In the genomic region with DNA sequence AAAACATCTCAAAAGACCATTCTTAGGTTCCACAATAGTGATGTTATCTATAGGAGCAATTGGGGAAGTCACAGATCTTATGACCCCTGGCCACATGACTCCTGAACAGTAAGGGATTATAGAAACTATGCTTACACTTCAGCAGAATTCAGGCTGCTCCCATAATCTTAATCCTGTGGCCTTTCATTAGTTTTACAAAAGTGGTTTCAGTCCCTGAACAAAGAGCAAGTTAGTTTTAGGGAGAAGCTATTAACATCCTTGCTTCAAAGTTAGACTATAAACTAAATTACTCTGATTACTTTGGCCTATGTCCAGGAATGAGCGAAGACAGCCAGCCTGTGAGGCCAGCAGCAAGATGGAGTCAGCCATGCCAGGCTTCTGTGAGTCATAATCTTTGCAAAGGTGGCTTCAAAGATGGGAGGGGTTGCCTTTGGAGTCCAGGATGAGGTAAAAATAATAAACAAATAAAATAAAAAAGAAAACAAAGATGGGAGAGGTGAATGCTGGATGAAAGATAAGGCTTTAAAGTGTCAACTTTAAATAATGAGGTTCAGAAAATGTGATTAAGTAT, we compare ENCODE assay signal across 17 cellular contexts.
"Had no signal": no experiment of that assay in that cellular context is flagged by ENCODE, and none has a peak within 500 bp of the region (broad histone marks: within the 10 kb centered on the region; RNA-seq: fewer than 3 reads in every experiment).

No MANE protein-coding gene starts in this region.

- H3K4me3 ChIP-seq: dorsolateral prefrontal cortex, psoas muscle, sigmoid colon, upper lobe of right lung had no signal

- ATAC-seq: esophagus mucosa; foreskin keratinocyte; left lobe of liver; natural killer cell treated with Interleukin-12 subunit alpha and Interleukin-12 subunit beta and Interleukin-15 and Interleukin-18, amount 100 ng/mL, for 72 hours; psoas muscle; upper lobe of right lung had no signal

- H3K27me3 Mint-ChIP-seq: activated B cell treated with CpG ODN at 0.5 μM for 24 hours; activated naive CD8-positive, alpha-beta T cell; stimulated activated naive CD8-positive, alpha-beta T cell treated with anti-CD3 and anti-CD28 coated beads, Interleukin-15, Interleukin-2, amounts not matched to agents 100 ng/mL and 50 ng/mL, for 24 hours had no signal

- H3K4me3 Mint-ChIP-seq: activated B cell treated with CpG ODN at 0.5 μM for 24 hours; activated CD4-positive, alpha-beta T cell treated with anti-CD3 and anti-CD28 coated beads, Interleukin-2, amount 10 ng/mL, durations not matched to agents 24 days and 14 days; activated naive CD8-positive, alpha-beta T cell; natural killer cell treated with Interleukin-12 subunit alpha and Interleukin-12 subunit beta and Interleukin-15 and Interleukin-18, amount 100 ng/mL, for 72 hours; stimulated activated naive CD8-positive, alpha-beta T cell treated with anti-CD3 and anti-CD28 coated beads, Interleukin-15, Interleukin-2, amounts not matched to agents 100 ng/mL and 50 ng/mL, for 24 hours had no signal

- H3K9me3 ChIP-seq: testis, upper lobe of right lung had no signal

- H3K27me3 ChIP-seq: foreskin keratinocyte, sigmoid colon, testis, upper lobe of right lung had no signal

- H3K36me3 Mint-ChIP-seq: natural killer cell treated with Interleukin-12 subunit alpha and Interleukin-12 subunit beta and Interleukin-15 and Interleukin-18, amount 100 ng/mL, for 72 hours had no signal

- H3K27ac Mint-ChIP-seq: activated B cell treated with CpG ODN at 0.5 μM for 24 hours; activated CD4-positive, alpha-beta T cell treated with anti-CD3 and anti-CD28 coated beads, Interleukin-2, amount 10 ng/mL, durations not matched to agents 24 days and 14 days; activated naive CD8-positive, alpha-beta T cell; natural killer cell treated with Interleukin-12 subunit alpha and Interleukin-12 subunit beta and Interleukin-15 and Interleukin-18, amount 100 ng/mL, for 72 hours; stimulated activated naive CD8-positive, alpha-beta T cell treated with anti-CD3 and anti-CD28 coated beads, Interleukin-15, Interleukin-2, amounts not matched to agents 100 ng/mL and 50 ng/mL, for 24 hours had no signal

- H3K4me1 Mint-ChIP-seq: activated CD4-positive, alpha-beta T cell treated with anti-CD3 and anti-CD28 coated beads, Interleukin-2, amount 10 ng/mL, durations not matched to agents 24 days and 14 days had no signal

- H3K27ac ChIP-seq: dorsolateral prefrontal cortex, foreskin keratinocyte, psoas muscle, testis, upper lobe of right lung had no signal

- H3K4me1 ChIP-seq: psoas muscle, testis, upper lobe of right lung had no signal

- DNase-seq: activated B cell treated with CpG ODN at 0.5 μM for 24 hours; activated CD4-positive, alpha-beta T cell treated with anti-CD3 and anti-CD28 coated beads, Interleukin-2, amount 10 ng/mL, durations not matched to agents 24 days and 14 days; activated effector memory CD4-positive, alpha-beta T cell treated with Interleukin-2 at 50 U/mL for 16 hours; activated T-cell treated with anti-CD3 and anti-CD28 coated beads for 4 hours; amygdala; dorsolateral prefrontal cortex; foreskin keratinocyte; psoas muscle; sigmoid colon; stimulated activated CD4-positive, alpha-beta T cell treated with anti-CD3 and anti-CD28 coated beads, Interleukin-4, amount 100 ng/mL, for 24 hours; testis; upper lobe of right lung had no signal

- H3K36me3 ChIP-seq: sigmoid colon, upper lobe of right lung had no signal
